Comparison of ENCODE assay signal across 7 cellular contexts in genomic region chr6:158002951-158003853, GRCh38. TPM values are rescaled to one million over a fixed set of nuclear protein-coding genes. Genes with fewer than 3 reads are reported as not detected.
DNase-seq lines count a peak whose midpoint lies in the region; ATAC-seq and TF ChIP-seq lines count a peak whose summit lies in the region.

No MANE protein-coding gene starts in this region.

- no peaks in the 10 kb centered on the region for H3K27me3 Mint-ChIP-seq in activated T-helper 1 cell treated with anti-CD3 and anti-CD28 coated beads, Interleukin-12 subunit alpha, Interleukin-12 subunit beta, Interleukin-2, Interleukin-4 antibody, amounts not matched to agents 30 ng/mL and 10 ng/mL and 1 ng/mL, durations not matched to agents 14 hours and 24 hours and 36 hours (ENCODE audit: insufficient read depth)

- H3K9me3 ChIP-seq in HEK293 (ENCODE audit: control insufficient read depth, insufficient read depth, low read depth, low read length) = no peaks in the 10 kb centered on the region
- H3K9me3 ChIP-seq in psoas muscle = no peaks in the 10 kb centered on the region

- H3K36me3 Mint-ChIP-seq in activated T-helper 1 cell treated with anti-CD3 and anti-CD28 coated beads, Interleukin-12 subunit alpha, Interleukin-12 subunit beta, Interleukin-2, Interleukin-4 antibody, amounts not matched to agents 30 ng/mL and 10 ng/mL and 1 ng/mL, durations not matched to agents 14 hours and 24 hours and 36 hours (ENCODE audit: low read depth) = peaks cover 23% of the 10 kb centered on the region

- TF ChIP-seq CTCF in HEK293 (tag by site-specific recombination; IDR thresholded peaks at IDR 0.05) = no peak
- no peak for TF ChIP-seq CTCF in psoas muscle (IDR thresholded peaks at IDR 0.05)

- CTCF ChIA-PET in HEK293 (lab: Yijun Ruan, JAX) = interaction anchor here (0.9 to 2.5 kb wide), 5 partner anchors 9 to 70 kb away, joined by 4 to 22 read pairs (median 8); partner anchors contain the start of gene SYNJ2

- H3K4me3 ChIP-seq in HEK293 (ENCODE audit: low read depth, low read length) = no peak overlapping the region
- H3K4me3 ChIP-seq in psoas muscle = peak overlapping the region; percentile 19

- peaks cover 47% of the 10 kb centered on the region for H3K4me1 Mint-ChIP-seq in activated T-helper 1 cell treated with anti-CD3 and anti-CD28 coated beads, Interleukin-12 subunit alpha, Interleukin-12 subunit beta, Interleukin-2, Interleukin-4 antibody, amounts not matched to agents 30 ng/mL and 10 ng/mL and 1 ng/mL, durations not matched to agents 14 hours and 24 hours and 36 hours (ENCODE audit: low read depth)

- POLR2A ChIA-PET in HEK293 (lab: Yijun Ruan, JAX) = interaction anchor here (0.7 to 2.0 kb wide), 8 partner anchors 9 to 38 kb away, joined by 3 to 10 read pairs (median 8); no protein-coding TSS in a partner anchor

- no peaks in the 10 kb centered on the region for H3K9me3 Mint-ChIP-seq in activated T-helper 1 cell treated with anti-CD3 and anti-CD28 coated beads, Interleukin-12 subunit alpha, Interleukin-12 subunit beta, Interleukin-2, Interleukin-4 antibody, amounts not matched to agents 30 ng/mL and 10 ng/mL and 1 ng/mL, durations not matched to agents 14 hours and 24 hours and 36 hours

- H3K36me3 ChIP-seq in HEK293 (ENCODE audit: control insufficient read depth in 2 of 2, insufficient read depth in 1 of 2, low read length in 2 of 2) (peaks cover 0 to 5% of the 10 kb centered on the region in 2 experiments; a peak in 1 of 3 replicates), psoas muscle (ENCODE audit: insufficient read depth in 1 of 2, low read depth in 1 of 2) (no peaks in the 10 kb centered on the region)

- no peaks in the 10 kb centered on the region for H3K27me3 ChIP-seq in psoas muscle (ENCODE audit: insufficient read depth in 3 of 3, low read length in 2 of 3)

- peak; percentile 44 to 70 (median 54) for ATAC-seq in psoas muscle
- no peak for ATAC-seq in HG03354 (IDR thresholded peaks at IDR 0.05; ENCODE audit: poor library complexity, severe bottlenecking, unreplicated experiment)
- ATAC-seq in HG03432 (IDR thresholded peaks at IDR 0.05; ENCODE audit: unreplicated experiment) = no peak
- no peak for ATAC-seq in GM18858 (IDR thresholded peaks at IDR 0.05; ENCODE audit: unreplicated experiment)

- no peak for DNase-seq in activated T-helper 1 cell treated with anti-CD3 and anti-CD28 coated beads, Interleukin-12 subunit alpha, Interleukin-12 subunit beta, Interleukin-2, Interleukin-4 antibody, amounts not matched to agents 30 ng/mL and 10 ng/mL and 1 ng/mL, durations not matched to agents 14 hours and 24 hours and 36 hours (ENCODE audit: low spot score)
- peak; percentile 77 for DNase-seq in globus pallidus (ENCODE audit: low spot score)
- DNase-seq in psoas muscle = peak; percentile 45 to 74

- intact Hi-C loops in activated T-helper 1 cell treated with anti-CD3 and anti-CD28 coated beads, Interleukin-12 subunit alpha, Interleukin-12 subunit beta, Interleukin-2, Interleukin-4 antibody, amounts not matched to agents 30 ng/mL and 10 ng/mL and 1 ng/mL, durations not matched to agents 14 hours and 24 hours and 36 hours (cut with micrococcal nuclease) = loop anchor here (1.0 to 2.0 kb wide), 4 partner anchors 12 to 54 kb away; no protein-coding TSS in a partner anchor
- intact Hi-C loops in psoas muscle (cut with DNase I) = no loop called here

- peak overlapping the region; percentile 2 for H3K4me3 Mint-ChIP-seq in activated T-helper 1 cell treated with anti-CD3 and anti-CD28 coated beads, Interleukin-12 subunit alpha, Interleukin-12 subunit beta, Interleukin-2, Interleukin-4 antibody, amounts not matched to agents 30 ng/mL and 10 ng/mL and 1 ng/mL, durations not matched to agents 14 hours and 24 hours and 36 hours

- WGBS in psoas muscle, 3 donors = 10 to 21% (median 15%) methylated on average over 15 of the region's 15 CpGs

- peak overlapping the region; percentile 64 for H3K27ac Mint-ChIP-seq in activated T-helper 1 cell treated with anti-CD3 and anti-CD28 coated beads, Interleukin-12 subunit alpha, Interleukin-12 subunit beta, Interleukin-2, Interleukin-4 antibody, amounts not matched to agents 30 ng/mL and 10 ng/mL and 1 ng/mL, durations not matched to agents 14 hours and 24 hours and 36 hours

- H3K27ac ChIP-seq in HEK293 (ENCODE audit: extremely low read depth, low read depth, low read length) (no peak overlapping the region), psoas muscle (peak overlapping the region; percentile 71)

- H3K4me1 ChIP-seq in HEK293 (ENCODE audit: control insufficient read depth, insufficient read depth, low read length) (peaks cover 3% of the 10 kb centered on the region), psoas muscle (peaks cover 21% of the 10 kb centered on the region)

TF ChIP-seq in HEK293, 187 proteins besides CTCF, POLR2A, EP300 and RAD21:
- TF ChIP-seq ATF2 (tag by site-specific recombination; IDR thresholded peaks at IDR 0.05; ENCODE audit: low read depth) (peak; percentile 55; the same call in 1 of the 2 replicates), ZBTB21 (tag by site-specific recombination; IDR thresholded peaks at IDR 0.05) (no peak)

RNA-seq across cellular contexts. Expression of gene SYNJ2, which starts 21.5 kb away (rescaled TPM):
- 29.0 and 31.2 TPM in 2 replicates for total RNA-seq in activated T-helper 1 cell treated with anti-CD3 and anti-CD28 coated beads, Interleukin-12 subunit alpha, Interleukin-12 subunit beta, Interleukin-2, Interleukin-4 antibody, amounts not matched to agents 30 ng/mL and 10 ng/mL and 1 ng/mL, durations not matched to agents 14 hours and 24 hours and 36 hours
- 10 to 100 TPM in 2 of 4 donors, 1 to 10 TPM in 2; 2.6 to 30.2 (median 12.4) TPM for total RNA-seq in psoas muscle
- 1 to 10 TPM; 3.2 to 8.1 (median 6.1) TPM for polyA plus RNA-seq in psoas muscle

Comparison
In these comparisons a context has a peak if more than half of its experiments do, and no peak if none do; other contexts are left out.
1. ATAC-seq: peak in psoas muscle (4 of 4); none in HG03354 (single experiment), HG03432 (single experiment) and GM18858 (single experiment).